ENCODE assay signal across 15 cellular contexts in the genomic region with DNA sequence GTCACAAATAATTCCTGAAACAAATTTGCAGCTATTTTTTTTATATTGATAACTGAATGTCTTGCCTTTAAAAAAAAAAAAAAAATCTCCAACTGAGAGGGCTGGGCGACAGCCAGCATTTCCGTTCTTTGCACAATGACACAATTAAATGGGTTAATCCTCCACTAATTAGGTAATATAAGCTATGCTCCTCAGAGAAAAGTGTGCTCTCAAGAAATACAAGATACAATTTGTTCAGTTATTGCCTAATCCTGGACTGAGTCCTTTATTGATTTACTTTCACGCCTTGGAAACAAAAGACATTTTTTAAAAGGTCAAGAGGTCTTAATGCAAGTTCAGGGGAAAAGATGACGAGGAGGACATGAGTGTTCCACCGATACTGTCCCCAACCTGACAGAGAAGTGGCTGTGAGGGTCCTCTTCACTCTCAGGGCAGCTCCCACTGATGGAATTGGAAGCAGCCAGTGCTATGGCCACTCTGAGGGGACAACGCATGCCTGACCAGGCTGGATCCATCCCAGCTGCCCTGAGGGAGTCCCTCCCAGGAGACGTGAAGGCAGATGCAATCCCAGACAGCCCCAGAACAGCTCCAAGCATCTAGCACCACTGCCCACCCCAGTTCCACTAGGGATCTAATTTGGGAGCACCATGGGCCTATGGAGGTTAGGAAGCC.
A peak's percentile ranks its signal among the peaks of the same experiment; 100 is the strongest.
DNase-seq lines count a peak whose midpoint lies in the region; ATAC-seq and TF ChIP-seq lines count a peak whose summit lies in the region.
"Had no signal": no experiment of that assay in that cellular context is flagged by ENCODE, and none has a peak within 500 bp of the region (broad histone marks: within the 10 kb centered on the region; RNA-seq: fewer than 3 reads in every experiment).

No MANE protein-coding gene starts in this region.

- H3K4me3 ChIP-seq in retinal pigment epithelial cell (ENCODE audit: low read length) (no peak overlapping the region), HAP-1 (no peak overlapping the region)

- no peaks in the 10 kb centered on the region for H3K9me3 ChIP-seq in HAP-1

- no peak for TF ChIP-seq RAD21 in Ishikawa (IDR thresholded peaks at IDR 0.05; ENCODE audit: low read depth)

- peak; percentile 12 for DNase-seq in NCI-H82 (lab: John Stamatoyannopoulos, UW)
- no peak for DNase-seq in NCI-H82 treated with DMSO at 0.1 percent for 48 hours (lab: John Stamatoyannopoulos, UW; ENCODE audit: unreplicated experiment)
- DNase-seq in left lobe of liver (ENCODE audit: low spot score): no peak
- peak; percentile 47 for DNase-seq in retinal pigment epithelial cell (ENCODE audit: low read depth)
- no peak for DNase-seq in AG08396 (ENCODE audit: low spot score)
- DNase-seq in RWPE1 (ENCODE audit: low spot score): no peak
- no peak for DNase-seq in HAP-1 (ENCODE audit: low spot score in 2 of 2)
- DNase-seq: CD4-positive, alpha-beta T cell; HFFc6; NCI-H1092; NCI-H2029; NCI-H2227 treated with DMSO at 0.1 percent for 48 hours; NCI-H526 treated with DMSO at 0.1 percent for 48 hours had no signal

- peak; percentile 80 for TF ChIP-seq EP300 in Ishikawa (IDR thresholded peaks at IDR 0.05; ENCODE audit: borderline replicate concordance)

- H3K27ac ChIP-seq in RWPE1: no peak overlapping the region
- H3K27ac ChIP-seq: KMS-11 had no signal

- no peaks in the 10 kb centered on the region for H3K36me3 ChIP-seq in HAP-1 (replicated peaks)

- no peaks in the 10 kb centered on the region; the same call in 1 of the 2 replicates for H3K4me1 ChIP-seq in HAP-1

- CTCF ChIA-PET in RWPE1 (lab: Yijun Ruan, JAX): interaction anchor here (0.7 to 1.1 kb wide), 3 partner anchors 16 to 260 kb away, joined by 3 read pairs; no protein-coding TSS in a partner anchor

- H3K27me3 ChIP-seq in HAP-1 (ENCODE audit: low read depth): no peaks in the 10 kb centered on the region

- peak; percentile 19 for ATAC-seq in left lobe of liver

- no peak for TF ChIP-seq CTCF in retinal pigment epithelial cell (conservative IDR thresholded peaks at IDR 0.05; ENCODE audit: low read depth, low read length)
- no peak for TF ChIP-seq CTCF in RWPE1 (conservative IDR thresholded peaks at IDR 0.05; ENCODE audit: low read depth)

- in situ Hi-C loops in HAP-1 (cut with MboI; ENCODE audit: low sequenced_read_pairs): loop anchor here (25.0 kb wide), 1 partner anchor 685 kb away; no protein-coding TSS in a partner anchor

- POLR2A ChIA-PET in RWPE1 (lab: Yijun Ruan, JAX; ENCODE audit: low non-redundant PET): no interaction called here

TF ChIP-seq in Ishikawa, 13 proteins besides CTCF, POLR2A, EP300 and RAD21:
- TF ChIP-seq ZBTB7A (IDR thresholded peaks at IDR 0.05; ENCODE audit: low read depth) (no peak), USF1 (IDR thresholded peaks at IDR 0.05) (no peak), NFIC (IDR thresholded peaks at IDR 0.05) (peak; percentile 78), CEBPB (IDR thresholded peaks at IDR 0.05) (peak; percentile 89), TEAD4 (IDR thresholded peaks at IDR 0.05) (0 out of 2 replicates have a peak, but pooled peaks have one; percentile 36), EGR1 (IDR thresholded peaks at IDR 0.05) (no peak), FOXM1 (IDR thresholded peaks at IDR 0.05; ENCODE audit: borderline replicate concordance, low read depth) (peak; percentile 80), TCF12 (IDR thresholded peaks at IDR 0.05; ENCODE audit: low read depth) (peak; percentile 53)

Comparison
In these comparisons a context has a peak if more than half of its experiments do, and no peak if none do; other contexts are left out.
1. DNase-seq: peak in NCI-H82 (single experiment) and retinal pigment epithelial cell (single experiment); none in NCI-H82 treated with DMSO at 0.1 percent for 48 hours (single experiment), left lobe of liver (single experiment), AG08396 (single experiment), RWPE1 (single experiment) and HAP-1 (0 of 2).